In genomic region chrX:52995135-52995973, GRCh38 we compare ENCODE assay signal across 1 cellular context.
TF ChIP-seq lines count a peak whose summit lies in the region.

No MANE protein-coding gene starts in this region.

TF ChIP-seq in K562, 482 proteins besides CTCF, POLR2A, EP300 and RAD21 (continued from another document and continues in another):
- TF ChIP-seq, protein P1, sequence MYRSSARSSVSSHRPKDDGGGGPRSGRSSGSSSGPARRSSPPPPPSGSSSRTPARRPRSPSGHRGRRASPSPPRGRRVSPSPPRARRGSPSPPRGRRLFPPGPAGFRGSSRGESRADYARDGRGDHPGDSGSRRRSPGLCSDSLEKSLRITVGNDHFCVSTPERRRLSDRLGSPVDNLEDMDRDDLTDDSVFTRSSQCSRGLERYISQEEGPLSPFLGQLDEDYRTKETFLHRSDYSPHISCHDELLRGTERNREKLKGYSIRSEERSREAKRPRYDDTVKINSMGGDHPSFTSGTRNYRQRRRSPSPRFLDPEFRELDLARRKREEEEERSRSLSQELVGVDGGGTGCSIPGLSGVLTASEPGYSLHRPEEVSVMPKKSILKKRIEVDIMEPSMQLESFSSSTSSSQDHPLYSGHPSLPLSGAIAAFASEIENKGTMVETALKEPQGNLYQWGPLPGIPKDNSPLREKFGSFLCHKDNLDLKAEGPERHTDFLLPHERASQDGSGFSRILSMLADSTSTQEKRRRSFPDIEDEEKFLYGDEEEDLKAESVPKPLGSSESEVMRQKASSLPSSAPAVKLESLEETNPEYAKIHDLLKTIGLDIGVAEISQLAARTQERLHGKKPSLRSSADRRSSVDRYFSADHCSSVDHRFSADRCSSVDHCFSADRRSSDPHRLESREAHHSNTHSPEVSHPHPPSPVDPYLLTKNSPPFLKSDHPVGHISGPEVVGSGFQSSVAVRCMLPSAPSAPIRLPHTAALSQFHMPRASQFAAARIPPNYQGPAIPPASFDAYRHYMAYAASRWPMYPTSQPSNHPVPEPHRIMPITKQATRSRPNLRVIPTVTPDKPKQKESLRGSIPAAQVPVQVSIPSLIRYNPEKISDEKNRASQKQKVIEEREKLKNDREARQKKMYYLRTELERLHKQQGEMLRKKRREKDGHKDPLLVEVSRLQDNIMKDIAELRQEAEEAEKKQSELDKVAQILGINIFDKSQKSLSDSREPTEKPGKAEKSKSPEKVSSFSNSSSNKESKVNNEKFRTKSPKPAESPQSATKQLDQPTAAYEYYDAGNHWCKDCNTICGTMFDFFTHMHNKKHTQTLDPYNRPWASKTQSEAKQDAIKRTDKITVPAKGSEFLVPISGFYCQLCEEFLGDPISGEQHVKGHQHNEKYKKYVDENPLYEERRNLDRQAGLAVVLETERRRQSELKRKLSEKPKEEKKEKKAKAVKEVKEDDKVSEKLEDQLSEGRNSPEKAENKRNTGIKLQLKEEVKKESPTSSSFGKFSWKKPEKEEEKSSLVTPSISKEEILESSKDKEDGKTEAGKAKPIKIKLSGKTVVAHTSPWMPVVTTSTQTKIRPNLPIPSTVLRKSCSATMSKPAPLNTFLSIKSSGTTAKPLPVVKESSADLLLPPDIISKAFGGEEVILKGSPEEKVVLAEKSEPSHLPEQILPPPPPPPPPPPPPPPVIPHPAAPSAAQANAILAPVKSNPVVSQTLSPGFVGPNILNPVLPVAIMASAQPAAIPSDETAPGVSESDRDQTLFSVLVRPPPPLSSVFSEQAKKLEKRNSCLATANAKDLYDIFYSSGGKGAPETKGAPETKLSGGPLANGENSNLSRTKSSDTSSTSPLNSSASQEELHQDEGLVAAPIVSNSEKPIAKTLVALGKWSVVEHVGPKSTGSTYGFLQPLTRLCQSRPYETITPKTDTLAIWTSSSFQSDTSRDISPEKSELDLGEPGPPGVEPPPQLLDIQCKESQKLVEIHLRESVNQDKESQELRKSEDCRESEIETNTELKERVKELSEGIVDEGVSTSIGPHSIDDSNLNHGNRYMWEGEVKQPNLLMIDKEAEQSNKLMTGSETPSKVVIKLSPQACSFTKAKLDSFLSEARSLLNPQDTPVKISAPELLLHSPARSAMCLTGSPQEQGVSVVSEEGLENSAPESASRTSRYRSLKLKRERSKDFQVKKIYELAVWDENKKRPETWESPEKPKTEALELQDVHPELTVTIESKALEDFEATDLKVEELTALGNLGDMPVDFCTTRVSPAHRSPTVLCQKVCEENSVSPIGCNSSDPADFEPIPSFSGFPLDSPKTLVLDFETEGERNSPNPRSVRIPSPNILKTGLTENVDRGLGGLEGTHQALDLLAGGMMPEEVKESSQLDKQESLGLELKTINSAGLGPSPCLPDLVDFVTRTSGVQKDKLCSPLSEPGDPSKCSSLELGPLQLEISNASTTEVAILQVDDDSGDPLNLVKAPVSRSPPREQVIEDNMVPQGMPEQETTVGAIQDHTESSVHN (IDR thresholded peaks at IDR 0.05; ENCODE audit: borderline replicate concordance in 1 of 2, low read depth in 1 of 2) = no peak
- TF ChIP-seq DACH1 (IDR thresholded peaks at IDR 0.05; ENCODE audit: partially characterized antibody) (no peak), CSDE1 (IDR thresholded peaks at IDR 0.05) (no peak), CBFB (CRISPR knock-in tag; IDR thresholded peaks at IDR 0.05) (no peak), DIDO1 (tag; IDR thresholded peaks at IDR 0.05; ENCODE audit: low read depth) (peak; percentile 67), ATF7 (IDR thresholded peaks at IDR 0.05) (peak; percentile 99), RBM15 (IDR thresholded peaks at IDR 0.05; ENCODE audit: insufficient read depth, low read length) (no peak), TEAD2 (tag; IDR thresholded peaks at IDR 0.05) (no peak), TEAD1 (CRISPR knock-in tag; IDR thresholded peaks at IDR 0.05) (no peak), ZBTB26 (CRISPR knock-in tag; IDR thresholded peaks at IDR 0.05) (no peak), KAT2B (IDR thresholded peaks at IDR 0.05; ENCODE audit: low read depth, low read length) (no peak), ATF2 (CRISPR knock-in tag; IDR thresholded peaks at IDR 0.05) (no peak), U2AF1 (optimal IDR thresholded peaks at IDR 0.05; ENCODE audit: low read depth, low read length) (no peak), MED1 (CRISPR knock-in tag; IDR thresholded peaks at IDR 0.05; ENCODE audit: borderline replicate concordance) (no peak), NCOA6 (IDR thresholded peaks at IDR 0.05) (no peak), ZNF79 (CRISPR knock-in tag; IDR thresholded peaks at IDR 0.05; ENCODE audit: low read depth) (no peak), LCOR (CRISPR knock-in tag; IDR thresholded peaks at IDR 0.05) (no peak), PHF21A (IDR thresholded peaks at IDR 0.05; ENCODE audit: borderline replicate concordance, low read depth) (no peak), ZBTB1 (CRISPR knock-in tag; IDR thresholded peaks at IDR 0.05; ENCODE audit: borderline replicate concordance, low read depth) (no peak), BMI1 (IDR thresholded peaks at IDR 0.05; ENCODE audit: low read length) (no peak), SMAD1 (IDR thresholded peaks at IDR 0.05; ENCODE audit: low read depth, low read length, partially characterized antibody) (no peak), ZNF695 (CRISPR knock-in tag; IDR thresholded peaks at IDR 0.05) (no peak), ZNF263 (CRISPR knock-in tag; IDR thresholded peaks at IDR 0.05; ENCODE audit: borderline replicate concordance) (0 out of 2 replicates have a peak, but pooled peaks have one; percentile 24), ZNF592 (IDR thresholded peaks at IDR 0.05) (no peak), ZNF316 (IDR thresholded peaks at IDR 0.05) (no peak), KHSRP (IDR thresholded peaks at IDR 0.05) (no peak), ZNF133 (CRISPR knock-in tag; IDR thresholded peaks at IDR 0.05) (no peak), ZKSCAN8 (CRISPR knock-in tag; IDR thresholded peaks at IDR 0.05) (no peak), GTF2F1 (IDR thresholded peaks at IDR 0.05; ENCODE audit: low read depth, low read length) (no peak), DLX4 (CRISPR knock-in tag; IDR thresholded peaks at IDR 0.05) (no peak), ZNF134 (CRISPR knock-in tag; conservative IDR thresholded peaks at IDR 0.05) (no peak), FOS (IDR thresholded peaks at IDR 0.05; ENCODE audit: extremely low read depth, insufficient read length) (peak; percentile 25), TSC22D4 (tag; IDR thresholded peaks at IDR 0.05) (no peak), SLC30A9 (CRISPR knock-in tag; IDR thresholded peaks at IDR 0.05) (no peak), RBM25 (IDR thresholded peaks at IDR 0.05; ENCODE audit: low read depth, low read length, severe bottlenecking) (peak; percentile 51)
- TF ChIP-seq, protein P2, sequence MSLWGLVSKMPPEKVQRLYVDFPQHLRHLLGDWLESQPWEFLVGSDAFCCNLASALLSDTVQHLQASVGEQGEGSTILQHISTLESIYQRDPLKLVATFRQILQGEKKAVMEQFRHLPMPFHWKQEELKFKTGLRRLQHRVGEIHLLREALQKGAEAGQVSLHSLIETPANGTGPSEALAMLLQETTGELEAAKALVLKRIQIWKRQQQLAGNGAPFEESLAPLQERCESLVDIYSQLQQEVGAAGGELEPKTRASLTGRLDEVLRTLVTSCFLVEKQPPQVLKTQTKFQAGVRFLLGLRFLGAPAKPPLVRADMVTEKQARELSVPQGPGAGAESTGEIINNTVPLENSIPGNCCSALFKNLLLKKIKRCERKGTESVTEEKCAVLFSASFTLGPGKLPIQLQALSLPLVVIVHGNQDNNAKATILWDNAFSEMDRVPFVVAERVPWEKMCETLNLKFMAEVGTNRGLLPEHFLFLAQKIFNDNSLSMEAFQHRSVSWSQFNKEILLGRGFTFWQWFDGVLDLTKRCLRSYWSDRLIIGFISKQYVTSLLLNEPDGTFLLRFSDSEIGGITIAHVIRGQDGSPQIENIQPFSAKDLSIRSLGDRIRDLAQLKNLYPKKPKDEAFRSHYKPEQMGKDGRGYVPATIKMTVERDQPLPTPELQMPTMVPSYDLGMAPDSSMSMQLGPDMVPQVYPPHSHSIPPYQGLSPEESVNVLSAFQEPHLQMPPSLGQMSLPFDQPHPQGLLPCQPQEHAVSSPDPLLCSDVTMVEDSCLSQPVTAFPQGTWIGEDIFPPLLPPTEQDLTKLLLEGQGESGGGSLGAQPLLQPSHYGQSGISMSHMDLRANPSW (CRISPR knock-in tag; IDR thresholded peaks at IDR 0.05) = no peak
